4 cellular contexts compared by ENCODE assay signal in the genomic region with DNA sequence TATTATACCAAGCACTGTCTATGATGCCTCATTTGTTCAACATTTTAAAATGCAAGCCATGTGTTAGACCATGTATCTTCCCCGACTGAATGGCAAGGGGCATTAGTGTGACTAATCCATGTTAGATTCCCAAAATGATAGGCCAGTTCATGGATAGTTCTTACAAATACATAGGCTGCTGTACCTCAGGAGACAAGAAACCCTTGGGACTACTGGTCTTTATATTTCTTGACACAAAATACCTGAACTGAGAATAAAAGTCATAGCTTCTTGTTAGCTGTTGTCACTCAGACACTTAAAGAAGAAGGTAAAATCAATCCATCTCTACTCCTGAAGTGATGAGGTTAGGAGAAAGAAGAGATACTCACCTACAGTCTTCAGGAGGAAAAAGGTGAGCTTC.
"Had no signal": no experiment of that assay in that cellular context is flagged by ENCODE, and none has a peak within 500 bp of the region (broad histone marks: within the 10 kb centered on the region; RNA-seq: fewer than 3 reads in every experiment).

A gene (plus strand): TSS at position 301 of the 400 bp plus-strand sequence. CDS start 4,265 bp downstream, outside the sequence.

- DNase-seq: IMR-90, KBM-7, KG1 had no signal

- H3K4me3 ChIP-seq: K562 had no signal
